Comparison of ENCODE assay signal across 9 cellular contexts in genomic region chrX:114619874-114620273, GRCh38. TPM values are rescaled to one million over a fixed set of nuclear protein-coding genes. Genes with fewer than 3 reads are reported as not detected.
A peak's percentile ranks its signal among the peaks of the same experiment; 100 is the strongest.
DNase-seq lines count a peak whose midpoint lies in the region; ATAC-seq, FAIRE-seq and TF ChIP-seq lines count a peak whose summit lies in the region.
"Had no signal": no experiment of that assay in that cellular context is flagged by ENCODE, and none has a peak within 500 bp of the region (broad histone marks: within the 10 kb centered on the region; RNA-seq: fewer than 3 reads in every experiment).

No MANE protein-coding gene starts in this region.

- no peak overlapping the region for H3K4me3 ChIP-seq in left lung

- H3K4me1 ChIP-seq in left lung = no peaks in the 10 kb centered on the region

- no peak for TF ChIP-seq CTCF in GM10248 (IDR thresholded peaks at IDR 0.05; ENCODE audit: control extremely low read depth, extremely low read depth, low read depth, missing control alignments)
- TF ChIP-seq CTCF in HFFc6 (IDR thresholded peaks at IDR 0.05) = peak; percentile 67
- peak; percentile 15 to 37 for TF ChIP-seq CTCF in left lung (IDR thresholded peaks at IDR 0.05)

- CTCF ChIA-PET in GM10248 (lab: Yijun Ruan, JAX) = no interaction called here
- CTCF ChIA-PET in T-cell (lab: Charles Lee) = no interaction called here

- ATAC-seq in left lung (peak; percentile 49), T-cell (replicated peaks in 1 of 4) (no peak)

- intact Hi-C loops in left lung (cut with DNase I) = no loop called here

- FAIRE-seq in TTC549 (lab: Jason Lieb, UNC) (peak; percentile 11), GM19239 (lab: Jason Lieb, UNC) (no peak)

- H3K27me3 Mint-ChIP-seq in HFFc6 (ENCODE audit: insufficient read depth) = no peaks in the 10 kb centered on the region
- H3K27me3 Mint-ChIP-seq in T-cell = peaks cover 0 to 9% of the 10 kb centered on the region in 2 donors

- DNase-seq in GM10248 (ENCODE audit: extremely low spot score) (peak; percentile 6), HFFc6 (no peak), left lung (no peak), EL (no peak), T-cell (no peak), GM19239 (ENCODE audit: insufficient read length, low spot score) (no peak), NCI-H748 treated with DMSO at 0.1 percent for 48 hours (lab: John Stamatoyannopoulos, UW) (no peak)
- DNase-seq: head of caudate nucleus had no signal

- H3K4me3 Mint-ChIP-seq in HFFc6 = no peak overlapping the region
- H3K4me3 Mint-ChIP-seq in T-cell = no peak overlapping the region

- H3K4me1 Mint-ChIP-seq in HFFc6 (ENCODE audit: low read depth) (no peaks in the 10 kb centered on the region), T-cell (no peaks in the 10 kb centered on the region)

- H3K27ac ChIP-seq in left lung = no peak overlapping the region

- H3K9me3 ChIP-seq in left lung = no peaks in the 10 kb centered on the region

- no peaks in the 10 kb centered on the region for H3K36me3 Mint-ChIP-seq in HFFc6 (ENCODE audit: low read depth)
- H3K36me3 Mint-ChIP-seq in T-cell = no peaks in the 10 kb centered on the region

- no peaks in the 10 kb centered on the region for H3K36me3 ChIP-seq in left lung

- POLR2A ChIA-PET in GM10248 (lab: Yijun Ruan, JAX) = no interaction called here
- POLR2A ChIA-PET in T-cell (lab: Charles Lee) = no interaction called here

- H3K27me3 ChIP-seq in left lung = no peaks in the 10 kb centered on the region

- H3K27ac Mint-ChIP-seq in HFFc6 = no peak overlapping the region
- no peak overlapping the region for H3K27ac Mint-ChIP-seq in T-cell

- H3K9me3 Mint-ChIP-seq in HFFc6 (no peaks in the 10 kb centered on the region), T-cell (peaks cover 0 to 3% (median 0%) of the 10 kb centered on the region in 3 donors)

RNA-seq across cellular contexts. Expression of gene HTR2C, which starts 36.0 kb away (rescaled TPM):
- total RNA-seq in HFFc6 (2021; fragmentation: NEBNext Ultra II Directional; extraction: Animal tissue kit (Norgen Biotek cat#: 25700)) = not detected
- total RNA-seq in left lung (not detected), T-cell (not detected)
